Comparison of ENCODE assay signal across 8 cellular contexts in genomic region chr2:91441932-91442245, GRCh38.
DNase-seq lines count a peak whose midpoint lies in the region; ATAC-seq, FAIRE-seq and TF ChIP-seq lines count a peak whose summit lies in the region.
"Not testable (repeated sequence)": the region's sequence is repeated elsewhere in the genome, so short reads cannot be mapped to it uniquely, and the experiment has no call there.

No MANE protein-coding gene starts in this region.

- H2AFZ ChIP-seq in mammary epithelial cell (ENCODE audit: low read depth, low read length), result peak overlapping the region; percentile 49

- not testable (repeated sequence) for H3K36me3 ChIP-seq in HUES64 (ENCODE audit: insufficient read depth, low read length); mammary epithelial cell (ENCODE audit: insufficient read depth, low read length); kidney epithelial cell (ENCODE audit: control insufficient read depth, insufficient read depth, low read length); pancreas

- not testable (repeated sequence) for FAIRE-seq in A549 (lab: Jason Lieb, UNC); pancreas (lab: Jason Lieb, UNC)

- H3K9me3 ChIP-seq in A549; HUES64 (ENCODE audit: insufficient read depth, low read depth, low read length); mammary epithelial cell (replicated peaks; ENCODE audit: insufficient read depth, low read length); pancreas: not testable (repeated sequence)

- H4K20me1 ChIP-seq in mammary epithelial cell (ENCODE audit: insufficient read depth, low read length), result not testable (repeated sequence)

- not testable (repeated sequence) for H3K9ac ChIP-seq in HUES64 (ENCODE audit: low read depth, low read length); mammary epithelial cell (ENCODE audit: insufficient read depth, low read length)

- intact Hi-C loops in mammary epithelial cell (cut with micrococcal nuclease); pancreas (cut with DNase I): not testable (repeated sequence)

- H3K4me3 ChIP-seq in A549, result peak overlapping the region; percentile 43
- peak overlapping the region; percentile 36 for H3K4me3 ChIP-seq in HUES64 (ENCODE audit: low read length)
- peak overlapping the region; percentile 30; the same call in 1 of the 2 replicates for H3K4me3 ChIP-seq in WI38 (ENCODE audit: low read depth, low read length)
- H3K4me3 ChIP-seq in mammary epithelial cell (replicated peaks in 1 of 3; ENCODE audit: insufficient read depth in 1 of 3, low read depth in 2 of 3, low read length in 3 of 3), result peak overlapping the region in 1 of 3 experiments; percentile 12
- H3K4me3 ChIP-seq in fibroblast of pulmonary artery (replicated peaks; ENCODE audit: low read depth, low read length), result peak overlapping the region; percentile 22
- peak overlapping the region; percentile 12 for H3K4me3 ChIP-seq in kidney epithelial cell (ENCODE audit: low read depth, low read length)
- peak overlapping the region; percentile 7 to 50 (median 30) for H3K4me3 ChIP-seq in pancreas

- peak overlapping the region; percentile 54 for H3K4me3 Mint-ChIP-seq in stimulated activated memory B cell treated with anti-CD40 and anti-IgM and Interleukin-4, amounts not matched to agents 10 μg/mL and 1 μg/mL and 100 μg/mL, for 72 hours

- ATAC-seq in A549 (peak in 1 of 2 experiments; percentile 63; a peak in 3 of 6 replicates), pancreas (peak in 3 of 4 donors; percentile 21 to 38 (median 21))
- not testable (repeated sequence) for ATAC-seq in stimulated activated memory B cell treated with anti-CD40 and anti-IgM and Interleukin-4, amounts not matched to agents 10 μg/mL and 1 μg/mL and 100 μg/mL, for 72 hours

- not testable (repeated sequence) for TF ChIP-seq POLR2A in A549 (IDR thresholded peaks at IDR 0.05; ENCODE audit: low read length)

- H3K4me2 ChIP-seq in A549 (peak overlapping the region; percentile 83), mammary epithelial cell (ENCODE audit: insufficient read depth, low read depth, low read length) (peak overlapping the region; percentile 41)

- peaks cover 15% of the 10 kb centered on the region for H3K4me1 Mint-ChIP-seq in stimulated activated memory B cell treated with anti-CD40 and anti-IgM and Interleukin-4, amounts not matched to agents 10 μg/mL and 1 μg/mL and 100 μg/mL, for 72 hours

- H3K27ac ChIP-seq in A549, result peak overlapping the region in 1 of 2 experiments; percentile 1; a peak in 2 of 6 replicates
- not testable (repeated sequence) for H3K27ac ChIP-seq in HUES64 (ENCODE audit: low read depth, low read length); mammary epithelial cell (ENCODE audit: insufficient read depth, low read depth, low read length); pancreas

- CTCF ChIA-PET in A549 (lab: Yijun Ruan, JAX); mammary epithelial cell (lab: Charles Lee; ENCODE audit: low non-redundant PET): not testable (repeated sequence)

- POLR2A ChIA-PET in A549 (lab: Yijun Ruan, JAX), result not testable (repeated sequence)

- not testable (repeated sequence) for H3K27ac Mint-ChIP-seq in stimulated activated memory B cell treated with anti-CD40 and anti-IgM and Interleukin-4, amounts not matched to agents 10 μg/mL and 1 μg/mL and 100 μg/mL, for 72 hours

- not testable (repeated sequence) for DNase-seq in A549 (ENCODE audit: low read depth in 1 of 2, low spot score in 1 of 2); mammary epithelial cell; fibroblast of pulmonary artery (ENCODE audit: low read depth); kidney epithelial cell (ENCODE audit: low read depth)
- peak in 1 of 6 donors; percentile 56 for DNase-seq in pancreas

- H3K36me3 Mint-ChIP-seq in stimulated activated memory B cell treated with anti-CD40 and anti-IgM and Interleukin-4, amounts not matched to agents 10 μg/mL and 1 μg/mL and 100 μg/mL, for 72 hours, result not testable (repeated sequence)

- dilution Hi-C loops in mammary epithelial cell (cut with HindIII; ENCODE audit: low sequenced_read_pairs), result not testable (repeated sequence)

- in situ Hi-C loops in mammary epithelial cell (cut with MboI; ENCODE audit: low sequenced_read_pairs in 2 of 2), result not testable (repeated sequence)

- peaks cover 44% of the 10 kb centered on the region for H3K27me3 Mint-ChIP-seq in stimulated activated memory B cell treated with anti-CD40 and anti-IgM and Interleukin-4, amounts not matched to agents 10 μg/mL and 1 μg/mL and 100 μg/mL, for 72 hours

- 15% methylated on average over 29 of the region's 29 CpGs for WGBS in A549 (ENCODE audit: missing lambda C conversion rate)
- WGBS in HUES64, result 89% methylated on average over 29 of the region's 29 CpGs
- WGBS in mammary epithelial cell (ENCODE audit: low coverage, missing lambda C conversion rate), result 11% methylated on average over 25 of the region's 29 CpGs
- WGBS in pancreas, 2 donors, result 4 to 6% methylated on average over 29 of the region's 29 CpGs

- H3K4me1 ChIP-seq in A549; HUES64 (ENCODE audit: insufficient read depth, low read length); mammary epithelial cell (ENCODE audit: insufficient read depth, low read length); pancreas: not testable (repeated sequence)

- not testable (repeated sequence) for H3K9me3 Mint-ChIP-seq in stimulated activated memory B cell treated with anti-CD40 and anti-IgM and Interleukin-4, amounts not matched to agents 10 μg/mL and 1 μg/mL and 100 μg/mL, for 72 hours

- not testable (repeated sequence) for TF ChIP-seq EP300 in A549 (IDR thresholded peaks at IDR 0.05)

- H3K27me3 ChIP-seq in HUES64 (ENCODE audit: insufficient read depth, low read length), result peaks cover 33% of the 10 kb centered on the region
- peaks cover 16% of the 10 kb centered on the region for H3K27me3 ChIP-seq in mammary epithelial cell (ENCODE audit: insufficient read depth, low read length)
- H3K27me3 ChIP-seq in kidney epithelial cell (ENCODE audit: control insufficient read depth, insufficient read depth, low read length), result peaks cover 17% of the 10 kb centered on the region
- peaks cover 5 to 23% (median 6%) of the 10 kb centered on the region in 4 donors for H3K27me3 ChIP-seq in pancreas

- not testable (repeated sequence) for TF ChIP-seq RAD21 in A549 (conservative IDR thresholded peaks at IDR 0.05 in 1 of 2, IDR thresholded peaks at IDR 0.05 in 1 of 2)

- not testable (repeated sequence) for BruUV-seq in mammary epithelial cell (replicated peaks; lab: Mats Ljungman, UMichigan)

- not testable (repeated sequence) for H3K79me2 ChIP-seq in mammary epithelial cell (ENCODE audit: insufficient read depth, low read length)

- not testable (repeated sequence) for TF ChIP-seq CTCF in A549 (IDR thresholded peaks at IDR 0.05); WI38 (IDR thresholded peaks at IDR 0.05; ENCODE audit: low read depth, low read length); mammary epithelial cell (conservative IDR thresholded peaks at IDR 0.05 in 1 of 2, IDR thresholded peaks at IDR 0.05 in 1 of 2; ENCODE audit: extremely low read depth in 1 of 2, insufficient read depth in 1 of 2, low read depth in 1 of 2, low read length in 2 of 2); fibroblast of pulmonary artery (IDR thresholded peaks at IDR 0.05; ENCODE audit: low read length, missing control alignments); kidney epithelial cell (IDR thresholded peaks at IDR 0.05; ENCODE audit: insufficient read depth, low read length, poor library complexity, severe bottlenecking); pancreas (IDR thresholded peaks at IDR 0.05)

TF ChIP-seq in A549, 52 proteins besides CTCF, POLR2A, EP300 and RAD21:
- peak; percentile 81; the same call in 1 of the 2 replicates for TF ChIP-seq RNF2 (IDR thresholded peaks at IDR 0.05; ENCODE audit: borderline replicate concordance, low read depth)
